In genomic region chr21:31644648-31645047, GRCh38 we compare ENCODE assay signal across 18 cellular contexts.
"Had no signal": no experiment of that assay in that cellular context is flagged by ENCODE, and none has a peak within 500 bp of the region (broad histone marks: within the 10 kb centered on the region; RNA-seq: fewer than 3 reads in every experiment).

No MANE protein-coding gene starts in this region.

- H3K27me3 ChIP-seq: uterus had no signal

- H3K9me3 Mint-ChIP-seq: activated T-helper 1 cell treated with anti-CD3 and anti-CD28 coated beads, Interleukin-12 subunit alpha, Interleukin-12 subunit beta, Interleukin-2, Interleukin-4 antibody, amounts not matched to agents 30 ng/mL and 10 ng/mL and 1 ng/mL, durations not matched to agents 14 hours and 24 hours and 36 hours; natural killer cell treated with Interleukin-12 subunit alpha and Interleukin-12 subunit beta and Interleukin-15 and Interleukin-18, amount 100 ng/mL, for 72 hours; stimulated activated naive CD8-positive, alpha-beta T cell treated with anti-CD3 and anti-CD28 coated beads, Interleukin-15, amount 100 ng/mL, for 72 hours had no signal

- H3K4me1 Mint-ChIP-seq: stimulated activated naive CD8-positive, alpha-beta T cell treated with anti-CD3 and anti-CD28 coated beads, Interleukin-15, amount 100 ng/mL, for 72 hours had no signal

- H3K4me3 Mint-ChIP-seq: activated CD8-positive, alpha-beta T cell treated with anti-CD3 and anti-CD28 coated beads, Interleukin-2, amount 10 ng/mL, durations not matched to agents 7 days and 5 days; activated T-helper 1 cell treated with anti-CD3 and anti-CD28 coated beads, Interleukin-12 subunit alpha, Interleukin-12 subunit beta, Interleukin-2, Interleukin-4 antibody, amounts not matched to agents 30 ng/mL and 10 ng/mL and 1 ng/mL, durations not matched to agents 14 hours and 24 hours and 36 hours; natural killer cell treated with Interleukin-12 subunit alpha and Interleukin-12 subunit beta and Interleukin-15 and Interleukin-18, amount 100 ng/mL, for 72 hours; stimulated activated naive CD8-positive, alpha-beta T cell treated with anti-CD3 and anti-CD28 coated beads, Interleukin-15, amount 100 ng/mL, for 72 hours; WTC11 had no signal

- DNase-seq: activated CD4-positive, alpha-beta T cell treated with anti-CD3 and anti-CD28 coated beads for 48 hours; activated CD8-positive, alpha-beta memory T cell treated with anti-CD3 and anti-CD28 coated beads, Interleukin-2, amount 50 U/mL, for 48 hours; activated CD8-positive, alpha-beta T cell treated with anti-CD3 and anti-CD28 coated beads, Interleukin-2, amount 10 ng/mL, durations not matched to agents 7 days and 5 days; activated naive CD4-positive, alpha-beta T cell; effector CD4-positive, alpha-beta T cell; hypothalamus; kidney glomerular epithelial cell; occipital lobe; psoas muscle; stimulated activated CD4-positive, alpha-beta T cell treated with anti-CD3 and anti-CD28 coated beads, Interleukin-4, amount 100 ng/mL, for 1 hour; stimulated activated CD8-positive, alpha-beta memory T cell treated with anti-CD3 and anti-CD28 coated beads, Interleukin-4, amount 100 ng/mL, for 48 hours; stimulated activated naive CD8-positive, alpha-beta T cell treated with anti-CD3 and anti-CD28 coated beads, Interleukin-15, amount 100 ng/mL, for 72 hours; uterus had no signal

- H3K36me3 Mint-ChIP-seq: natural killer cell treated with Interleukin-12 subunit alpha and Interleukin-12 subunit beta and Interleukin-15 and Interleukin-18, amount 100 ng/mL, for 72 hours had no signal

- H3K27ac ChIP-seq: psoas muscle, thoracic aorta, uterus had no signal

- H3K4me1 ChIP-seq: psoas muscle, uterus had no signal

- H3K9me3 ChIP-seq: psoas muscle, thoracic aorta, uterus had no signal

- H3K36me3 ChIP-seq: thoracic aorta, uterus had no signal

- ATAC-seq: activated CD8-positive, alpha-beta T cell treated with anti-CD3 and anti-CD28 coated beads, Interleukin-2, amount 10 ng/mL, durations not matched to agents 7 days and 5 days; natural killer cell treated with Interleukin-12 subunit alpha and Interleukin-12 subunit beta and Interleukin-15 and Interleukin-18, amount 100 ng/mL, for 72 hours; psoas muscle; stimulated activated naive CD8-positive, alpha-beta T cell treated with anti-CD3 and anti-CD28 coated beads, Interleukin-15, amount 100 ng/mL, for 72 hours; WTC11 had no signal

- H3K27ac Mint-ChIP-seq: activated CD8-positive, alpha-beta T cell treated with anti-CD3 and anti-CD28 coated beads, Interleukin-2, amount 10 ng/mL, durations not matched to agents 7 days and 5 days; activated T-helper 1 cell treated with anti-CD3 and anti-CD28 coated beads, Interleukin-12 subunit alpha, Interleukin-12 subunit beta, Interleukin-2, Interleukin-4 antibody, amounts not matched to agents 30 ng/mL and 10 ng/mL and 1 ng/mL, durations not matched to agents 14 hours and 24 hours and 36 hours; natural killer cell treated with Interleukin-12 subunit alpha and Interleukin-12 subunit beta and Interleukin-15 and Interleukin-18, amount 100 ng/mL, for 72 hours; stimulated activated naive CD8-positive, alpha-beta T cell treated with anti-CD3 and anti-CD28 coated beads, Interleukin-15, amount 100 ng/mL, for 72 hours; WTC11 had no signal

- H3K27me3 Mint-ChIP-seq: stimulated activated naive CD8-positive, alpha-beta T cell treated with anti-CD3 and anti-CD28 coated beads, Interleukin-15, amount 100 ng/mL, for 72 hours had no signal

- H3K4me3 ChIP-seq: lung, psoas muscle, thoracic aorta, uterus had no signal
